Comparison of ENCODE assay signal across 7 cellular contexts in genomic region chr7:115177832-115178231, GRCh38.
"Had no signal": no experiment of that assay in that cellular context is flagged by ENCODE, and none has a peak within 500 bp of the region (broad histone marks: within the 10 kb centered on the region; RNA-seq: fewer than 3 reads in every experiment).

No MANE protein-coding gene starts in this region.

- DNase-seq: IMR-90, KBM-7, KG1 had no signal

- FAIRE-seq: HepG2, HTR-8/SVneo, K562 had no signal

- H3K4me3 ChIP-seq: K562 had no signal

- ATAC-seq: HepG2, K562 had no signal

- H3K27ac ChIP-seq: HL-60 had no signal
